8 cellular contexts compared by ENCODE assay signal in genomic region chr9:75891277-75892167, GRCh38. TPM values are rescaled to one million over a fixed set of nuclear protein-coding genes. Genes with fewer than 3 reads are reported as not detected.
A peak's percentile ranks its signal among the peaks of the same experiment; 100 is the strongest.
DNase-seq lines count a peak whose midpoint lies in the region; ATAC-seq lines count a peak whose summit lies in the region.

No MANE protein-coding gene starts in this region.

- peak overlapping the region; percentile 59 for H3K27ac ChIP-seq in effector memory CD4-positive, alpha-beta T cell (ENCODE audit: insufficient read depth, low read length, poor library complexity, severe bottlenecking)

- no peaks in the 10 kb centered on the region for H3K36me3 ChIP-seq in effector memory CD4-positive, alpha-beta T cell (ENCODE audit: control insufficient read depth, insufficient read depth, low read length)

- no peaks in the 10 kb centered on the region for H3K9me3 ChIP-seq in effector memory CD4-positive, alpha-beta T cell (ENCODE audit: control insufficient read depth, low read length)

- peak overlapping the region; percentile 76 for H3K27ac Mint-ChIP-seq in activated CD4-positive, alpha-beta T cell treated with anti-CD3 and anti-CD28 coated beads for 36 hours

- POLR2A ChIA-PET in activated CD4-positive, alpha-beta T cell treated with anti-CD3 and anti-CD28 coated beads for 36 hours (lab: Charles Lee), result no interaction called here

- CTCF ChIA-PET in activated CD4-positive, alpha-beta T cell treated with anti-CD3 and anti-CD28 coated beads for 36 hours (lab: Charles Lee), result interaction anchor here (1.5 kb wide), 1 partner anchor 25 kb away, joined by 3 read pairs; no protein-coding TSS in a partner anchor

- H3K27me3 Mint-ChIP-seq in activated CD4-positive, alpha-beta T cell treated with anti-CD3 and anti-CD28 coated beads for 36 hours, result peaks cover 4% of the 10 kb centered on the region

- peak; percentile 56 to 58 for DNase-seq in NCI-H526 (lab: John Stamatoyannopoulos, UW)
- DNase-seq in NCI-H526 treated with DMSO at 0.1 percent for 48 hours (lab: John Stamatoyannopoulos, UW), result no peak
- peak; percentile 68 for DNase-seq in activated CD4-positive, alpha-beta T cell treated with anti-CD3 and anti-CD28 coated beads for 36 hours
- DNase-seq in effector memory CD4-positive, alpha-beta T cell, result no peak
- peak; percentile 30 for DNase-seq in medulla oblongata (ENCODE audit: extremely low spot score)
- peak in 5 of 6 experiments; percentile 15 to 60 (median 39) for DNase-seq in stimulated activated naive CD4-positive, alpha-beta T cell (lab: John Stamatoyannopoulos, UW)
- no peak for DNase-seq in GDM1 (lab: John Stamatoyannopoulos, UW)

- peak; percentile 39 for ATAC-seq in activated CD4-positive, alpha-beta T cell treated with anti-CD3 and anti-CD28 coated beads for 36 hours
- ATAC-seq in GM21529 (IDR thresholded peaks at IDR 0.05; ENCODE audit: unreplicated experiment), result no peak

- intact Hi-C loops in activated CD4-positive, alpha-beta T cell treated with anti-CD3 and anti-CD28 coated beads for 36 hours (cut with DNase I, micrococcal nuclease), result loop anchor here (1.0 to 10.0 kb wide), 14 partner anchors 19 to 864 kb away; partner anchors contain the start of genes CARNMT1 (in 1 of the 2), NMRK1 (in 1 of the 2), OSTF1 (in 1 of the 2) and RFK (in 1 of the 2)

- H3K27me3 ChIP-seq in effector memory CD4-positive, alpha-beta T cell (replicated peaks; ENCODE audit: control insufficient read depth, insufficient read depth, low read length, poor library complexity, severe bottlenecking), result no peaks in the 10 kb centered on the region

- H3K9me3 Mint-ChIP-seq in activated CD4-positive, alpha-beta T cell treated with anti-CD3 and anti-CD28 coated beads for 36 hours (ENCODE audit: low read depth), result no peaks in the 10 kb centered on the region

- H3K4me3 ChIP-seq in effector memory CD4-positive, alpha-beta T cell (ENCODE audit: insufficient read depth, low read depth, low read length, poor library complexity, severe bottlenecking), result peak overlapping the region; percentile 90

- H3K4me3 Mint-ChIP-seq in activated CD4-positive, alpha-beta T cell treated with anti-CD3 and anti-CD28 coated beads for 36 hours, result peak overlapping the region; percentile 93

- H3K36me3 Mint-ChIP-seq in activated CD4-positive, alpha-beta T cell treated with anti-CD3 and anti-CD28 coated beads for 36 hours (ENCODE audit: low read depth), result no peaks in the 10 kb centered on the region

- peaks cover 36% of the 10 kb centered on the region for H3K4me1 Mint-ChIP-seq in activated CD4-positive, alpha-beta T cell treated with anti-CD3 and anti-CD28 coated beads for 36 hours

- H3K4me1 ChIP-seq in effector memory CD4-positive, alpha-beta T cell (ENCODE audit: control insufficient read depth, insufficient read depth, low read length, poor library complexity, severe bottlenecking), result peaks cover 5% of the 10 kb centered on the region

RNA-seq across cellular contexts. Expression of gene PCSK5, which starts 1.0 kb away (rescaled TPM):
- total RNA-seq in activated CD4-positive, alpha-beta T cell treated with anti-CD3 and anti-CD28 coated beads for 36 hours, result 1 to 10 TPM; 3.0 to 3.1 TPM

Comparison
In these comparisons a context has a peak if more than half of its experiments do, and no peak if none do; other contexts are left out.
1. DNase-seq: peak in NCI-H526 (2 of 2), activated CD4-positive, alpha-beta T cell treated with anti-CD3 and anti-CD28 coated beads for 36 hours (single experiment), medulla oblongata (single experiment) and stimulated activated naive CD4-positive, alpha-beta T cell (5 of 6); none in NCI-H526 treated with DMSO at 0.1 percent for 48 hours (single experiment), effector memory CD4-positive, alpha-beta T cell (0 of 3) and GDM1 (single experiment).